16 cellular contexts compared by ENCODE assay signal in the genomic region with DNA sequence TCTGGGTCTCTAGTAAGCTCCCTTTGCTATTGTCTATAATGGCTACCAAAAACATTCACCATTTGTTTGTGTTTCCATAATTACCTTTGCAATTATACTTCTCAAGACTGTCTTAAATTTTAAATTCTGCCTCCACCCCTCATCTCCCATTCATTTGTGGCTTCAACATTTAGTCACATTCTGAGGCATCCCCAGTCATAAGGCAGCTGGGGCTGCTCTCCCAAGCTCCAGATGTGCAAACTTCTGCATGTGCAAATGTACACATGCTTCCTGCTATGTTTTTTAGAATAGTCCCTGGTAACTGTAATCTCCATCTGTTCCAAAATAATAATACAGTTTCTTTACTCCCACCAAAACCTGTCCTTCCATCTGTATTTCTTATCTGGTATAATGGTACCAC.
"Had no signal": no experiment of that assay in that cellular context is flagged by ENCODE, and none has a peak within 500 bp of the region (broad histone marks: within the 10 kb centered on the region; RNA-seq: fewer than 3 reads in every experiment).

No MANE protein-coding gene starts in this region.

- H2AFZ ChIP-seq: hepatocyte had no signal

- H3K27ac Mint-ChIP-seq: activated CD8-positive, alpha-beta memory T cell treated with anti-CD3 and anti-CD28 coated beads, Interleukin-2, amount 10 ng/mL, durations not matched to agents 7 days and 5 days; activated naive CD4-positive, alpha-beta T cell treated with anti-CD3 and anti-CD28 coated beads for 36 hours; mesothelial cell of epicardium; stimulated activated naive CD8-positive, alpha-beta T cell treated with anti-CD3 and anti-CD28 coated beads, Interleukin-15, Interleukin-2, amounts not matched to agents 100 ng/mL and 50 ng/mL, for 24 hours had no signal

- H3K27me3 ChIP-seq: brain microvascular endothelial cell, hepatocyte, sigmoid colon, upper lobe of left lung had no signal

- H3K4me1 ChIP-seq: upper lobe of left lung had no signal

- H3K9me3 ChIP-seq: sigmoid colon, upper lobe of left lung had no signal

- H3K27me3 Mint-ChIP-seq: activated CD8-positive, alpha-beta memory T cell treated with anti-CD3 and anti-CD28 coated beads, Interleukin-2, amount 10 ng/mL, durations not matched to agents 7 days and 5 days; stimulated activated naive CD8-positive, alpha-beta T cell treated with anti-CD3 and anti-CD28 coated beads, Interleukin-15, Interleukin-2, amounts not matched to agents 100 ng/mL and 50 ng/mL, for 24 hours had no signal

- H3K4me2 ChIP-seq: hepatocyte had no signal

- H3K4me3 Mint-ChIP-seq: activated CD8-positive, alpha-beta memory T cell treated with anti-CD3 and anti-CD28 coated beads, Interleukin-2, amount 10 ng/mL, durations not matched to agents 7 days and 5 days; activated naive CD4-positive, alpha-beta T cell treated with anti-CD3 and anti-CD28 coated beads for 36 hours; mesothelial cell of epicardium; neural crest cell; stimulated activated naive CD8-positive, alpha-beta T cell treated with anti-CD3 and anti-CD28 coated beads, Interleukin-15, Interleukin-2, amounts not matched to agents 100 ng/mL and 50 ng/mL, for 24 hours had no signal

- ATAC-seq: activated CD8-positive, alpha-beta memory T cell treated with anti-CD3 and anti-CD28 coated beads, Interleukin-2, amount 10 ng/mL, durations not matched to agents 7 days and 5 days had no signal

- H3K27ac ChIP-seq: brain microvascular endothelial cell, sigmoid colon, upper lobe of left lung, VCaP had no signal

- H3K4me3 ChIP-seq: hepatocyte, sigmoid colon, upper lobe of left lung had no signal

- DNase-seq: activated CD4-positive, alpha-beta T cell treated with anti-CD3 and anti-CD28 coated beads for 48 hours; activated CD8-positive, alpha-beta memory T cell treated with anti-CD3 and anti-CD28 coated beads, Interleukin-2, amount 10 ng/mL, durations not matched to agents 7 days and 5 days; activated naive CD4-positive, alpha-beta T cell treated with anti-CD3 and anti-CD28 coated beads for 36 hours; amygdala; brain microvascular endothelial cell; cerebellar nuclear complex; dermis blood vessel endothelial cell; erythroblast; sigmoid colon; stimulated activated CD4-positive, alpha-beta T cell treated with anti-CD3 and anti-CD28 coated beads, Interleukin-12 subunit alpha, Interleukin-12 subunit beta, amount 100 ng/mL, for 4 hours; upper lobe of left lung had no signal

- H3K36me3 ChIP-seq: brain microvascular endothelial cell, sigmoid colon, upper lobe of left lung had no signal

- H3K9me3 Mint-ChIP-seq: neural crest cell had no signal
